15 cellular contexts compared by ENCODE assay signal in the genomic region with DNA sequence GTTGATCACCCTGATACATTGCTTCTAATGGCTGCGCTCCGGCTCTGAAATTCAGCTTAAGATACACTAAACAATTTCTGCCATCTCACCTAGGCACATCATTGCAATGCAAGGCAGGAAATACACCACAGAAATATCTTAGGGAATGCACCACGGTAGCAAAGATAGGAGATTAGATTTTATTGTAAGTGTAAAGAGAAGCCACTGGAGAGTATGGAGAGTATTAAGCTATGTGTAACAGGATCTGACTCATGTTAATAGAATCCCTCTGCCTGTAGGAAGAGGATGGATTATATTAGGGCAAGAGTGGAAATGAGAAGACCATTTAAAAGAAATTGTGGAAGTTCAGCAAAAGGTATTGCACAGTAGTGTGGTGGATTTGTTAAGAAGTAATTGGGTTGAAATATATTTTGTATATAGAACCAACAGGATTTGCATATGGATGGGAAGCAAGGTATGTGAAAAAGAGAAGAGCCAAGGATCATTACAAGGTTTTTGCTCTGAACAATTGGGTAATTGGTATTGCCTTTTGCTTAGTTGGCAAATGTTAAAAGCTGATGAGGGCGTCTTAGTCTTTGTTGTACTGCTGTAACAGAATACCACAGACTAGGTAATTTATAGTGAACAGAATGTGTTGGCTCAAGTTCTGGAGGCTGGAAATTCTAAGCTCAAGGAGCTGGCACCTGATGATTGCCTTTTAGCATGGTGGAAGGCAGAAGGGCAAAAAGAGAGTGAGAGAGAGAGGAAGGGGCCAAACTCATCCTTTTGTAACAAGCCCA.
DNase-seq lines count a peak whose midpoint lies in the region; ATAC-seq and TF ChIP-seq lines count a peak whose summit lies in the region.
"Had no signal": no experiment of that assay in that cellular context is flagged by ENCODE, and none has a peak within 500 bp of the region (broad histone marks: within the 10 kb centered on the region; RNA-seq: fewer than 3 reads in every experiment).

No MANE protein-coding gene starts in this region.

- H2AFZ ChIP-seq in smooth muscle cell (ENCODE audit: low read depth), result no peak overlapping the region

- H3K4me2 ChIP-seq in smooth muscle cell, result peak overlapping the region; percentile 39

- H3K27ac ChIP-seq in RWPE2 (ENCODE audit: poor library complexity, severe bottlenecking), result peak overlapping the region; percentile 86
- peak overlapping the region; percentile 36 for H3K27ac ChIP-seq in smooth muscle cell (ENCODE audit: low read depth)
- H3K27ac ChIP-seq: tibial nerve had no signal

- H3K36me3 ChIP-seq in RWPE2 (ENCODE audit: low read depth) (no peaks in the 10 kb centered on the region), smooth muscle cell (ENCODE audit: low read depth) (no peaks in the 10 kb centered on the region)
- H3K36me3 ChIP-seq: tibial nerve had no signal

- H3K4me1 ChIP-seq in RWPE2 (ENCODE audit: insufficient read depth, poor library complexity, severe bottlenecking), result peaks cover 12% of the 10 kb centered on the region
- no peaks in the 10 kb centered on the region for H3K4me1 ChIP-seq in smooth muscle cell (ENCODE audit: low read depth)
- H3K4me1 ChIP-seq: tibial nerve had no signal

- peak; percentile 11 for DNase-seq in NCI-H2171 treated with DMSO at 0.1 percent for 48 hours (lab: John Stamatoyannopoulos, UW)
- no peak for DNase-seq in NCI-H2171 (lab: John Stamatoyannopoulos, UW)
- no peak for DNase-seq in RWPE2 (ENCODE audit: low spot score)
- peak; percentile 40 for DNase-seq in fibroblast of mammary gland (ENCODE audit: low read depth)
- no peak for DNase-seq in smooth muscle cell (lab: John Stamatoyannopoulos, UW; ENCODE audit: unreplicated experiment)
- DNase-seq in NCI-H2227 (lab: John Stamatoyannopoulos, UW; ENCODE audit: unreplicated experiment), result no peak
- no peak for DNase-seq in NOMO-1 (lab: John Stamatoyannopoulos, UW; ENCODE audit: unreplicated experiment in 2 of 2)
- DNase-seq in NCI-H187 treated with DMSO at 0.1 percent for 48 hours (lab: John Stamatoyannopoulos, UW), result no peak
- DNase-seq: activated CD4-positive, alpha-beta T cell treated with anti-CD3 and anti-CD28 coated beads, Interleukin-2, amount 10 ng/mL, durations not matched to agents 24 days and 14 days; activated gamma-delta T cell treated with Interleukin-2 at 50 U/mL for 16 hours; glutamatergic neuron; left ventricle myocardium superior; NCI-H1694 had no signal

- H3K79me2 ChIP-seq in smooth muscle cell (ENCODE audit: low read depth), result no peaks in the 10 kb centered on the region

- no peak overlapping the region for H3K9ac ChIP-seq in smooth muscle cell (ENCODE audit: low read depth)

- H3K9me3 ChIP-seq in RWPE2 (ENCODE audit: severe bottlenecking), result no peaks in the 10 kb centered on the region
- no peaks in the 10 kb centered on the region for H3K9me3 ChIP-seq in smooth muscle cell (replicated peaks; ENCODE audit: low read depth)
- H3K9me3 ChIP-seq: tibial nerve had no signal

- no peaks in the 10 kb centered on the region for H4K20me1 ChIP-seq in smooth muscle cell (ENCODE audit: low read depth)

- H3K4me3 ChIP-seq in RWPE2 (ENCODE audit: severe bottlenecking) (no peak overlapping the region), fibroblast of mammary gland (ENCODE audit: control insufficient read depth, low read depth, low read length) (no peak overlapping the region), smooth muscle cell (no peak overlapping the region)
- H3K4me3 ChIP-seq: tibial nerve had no signal

- TF ChIP-seq CTCF in RWPE2 (IDR thresholded peaks at IDR 0.05; ENCODE audit: poor library complexity, severe bottlenecking), result no peak
- no peak for TF ChIP-seq CTCF in fibroblast of mammary gland (conservative IDR thresholded peaks at IDR 0.05; ENCODE audit: control insufficient read depth, insufficient read depth, low read depth, low read length)
- no peak for TF ChIP-seq CTCF in smooth muscle cell (IDR thresholded peaks at IDR 0.05; ENCODE audit: borderline replicate concordance, insufficient read depth, poor library complexity, severe bottlenecking)

- H3K27me3 ChIP-seq in RWPE2 (ENCODE audit: insufficient read depth, poor library complexity, severe bottlenecking) (no peaks in the 10 kb centered on the region), smooth muscle cell (ENCODE audit: low read depth) (no peaks in the 10 kb centered on the region)
- H3K27me3 ChIP-seq: tibial nerve had no signal

- ATAC-seq in RWPE2 (ENCODE audit: low read depth), result peak; percentile 100
- ATAC-seq: HepG2, left ventricle myocardium superior had no signal

- H3F3A ChIP-seq in smooth muscle cell (ENCODE audit: low read depth), result peaks cover 6% of the 10 kb centered on the region

- WGBS in smooth muscle cell (ENCODE audit: low lambda C conversion rate), result 56% methylated on average over 4 of the region's 4 CpGs

Comparison
In these comparisons a context has a peak if more than half of its experiments do, and no peak if none do; other contexts are left out.
1. DNase-seq: peak in NCI-H2171 treated with DMSO at 0.1 percent for 48 hours (single experiment) and fibroblast of mammary gland (single experiment); none in NCI-H2171 (single experiment), RWPE2 (single experiment), smooth muscle cell (single experiment), NCI-H2227 (single experiment), NOMO-1 (0 of 2) and NCI-H187 treated with DMSO at 0.1 percent for 48 hours (single experiment).